Comparison of ENCODE assay signal across 8 cellular contexts in the genomic region with DNA sequence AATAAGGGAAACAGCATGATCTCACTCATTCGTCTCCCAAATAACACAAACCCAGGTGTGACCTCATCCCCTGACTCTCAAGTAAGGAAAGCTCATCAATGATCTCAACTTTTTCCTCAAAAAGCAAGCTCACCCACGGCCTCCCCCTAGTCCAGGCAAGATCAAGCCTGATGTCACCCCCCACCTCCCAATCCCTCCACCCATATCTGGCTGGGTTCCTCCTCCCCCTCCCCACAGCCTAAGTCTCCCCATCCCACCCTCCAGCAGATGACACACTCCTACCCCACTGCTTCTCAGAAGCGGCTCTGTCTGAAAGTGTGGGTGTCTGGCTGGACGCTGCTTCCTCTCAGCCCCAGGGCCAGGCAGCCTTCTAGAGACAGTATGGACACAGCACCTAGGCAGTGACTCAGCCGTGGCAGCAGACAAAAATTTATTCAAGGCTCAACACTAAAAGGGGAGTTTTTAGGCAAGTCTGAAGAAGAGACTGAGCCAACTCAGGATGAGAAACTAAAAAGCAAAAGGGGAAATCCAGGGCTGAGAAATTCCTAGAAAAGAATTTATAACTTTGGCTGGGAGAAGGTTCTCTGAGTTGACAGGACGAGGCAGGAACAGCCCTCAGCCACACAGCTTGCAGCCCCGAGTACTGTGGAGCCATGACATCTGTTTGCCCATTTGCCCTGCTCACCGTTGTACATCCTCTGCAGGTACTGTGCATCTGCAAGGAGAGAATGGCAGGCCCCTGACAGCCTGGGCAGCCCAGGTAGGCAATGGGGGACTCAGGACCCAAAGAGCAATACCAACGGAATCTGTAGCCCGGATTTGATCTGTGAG.
DNase-seq lines count a peak whose midpoint lies in the region; ATAC-seq and TF ChIP-seq lines count a peak whose summit lies in the region.

No MANE protein-coding gene starts in this region.

- H3K36me3 ChIP-seq in MG63 = no peaks in the 10 kb centered on the region

- H3K4me3 ChIP-seq in MG63 (no peak overlapping the region), astrocyte of the spinal cord (ENCODE audit: low read depth, low read length) (no peak overlapping the region)

- no peaks in the 10 kb centered on the region for H3K9me3 ChIP-seq in MG63

- intact Hi-C loops in sciatic nerve (cut with DNase I) = no loop called here

- H3K27me3 ChIP-seq in MG63 = no peaks in the 10 kb centered on the region

- ATAC-seq in GM18502 (IDR thresholded peaks at IDR 0.05; ENCODE audit: poor library complexity, unreplicated experiment) (peak; percentile 45), sciatic nerve (peak; percentile 41), GM19452 (IDR thresholded peaks at IDR 0.05; ENCODE audit: unreplicated experiment) (no peak)

- in situ Hi-C loops in astrocyte of the spinal cord (cut with HindIII; ENCODE audit: low sequenced_read_pairs) = no loop called here

- TF ChIP-seq CTCF in astrocyte of the spinal cord (IDR thresholded peaks at IDR 0.05; ENCODE audit: low read depth, low read length) = no peak

- DNase-seq in MG63 (peak; percentile 29), astrocyte of the spinal cord (ENCODE audit: low read depth, low spot score) (peak; percentile 47), sciatic nerve (ENCODE audit: low spot score) (no peak), DMS114 treated with DMSO at 0.1 percent for 48 hours (lab: John Stamatoyannopoulos, UW; ENCODE audit: unreplicated experiment) (no peak), NCI-H1694 treated with DMSO at 0.1 percent for 48 hours (lab: John Stamatoyannopoulos, UW) (no peak), SHP77 treated with DMSO at 0.1 percent for 48 hours (lab: John Stamatoyannopoulos, UW) (no peak)

Comparison
In these comparisons a context has a peak if more than half of its experiments do, and no peak if none do; other contexts are left out.
1. DNase-seq: peak in MG63 (single experiment) and astrocyte of the spinal cord (single experiment); none in sciatic nerve (single experiment), DMS114 treated with DMSO at 0.1 percent for 48 hours (single experiment), NCI-H1694 treated with DMSO at 0.1 percent for 48 hours (single experiment) and SHP77 treated with DMSO at 0.1 percent for 48 hours (single experiment).